Comparison of ENCODE assay signal across 7 cellular contexts in the genomic region with DNA sequence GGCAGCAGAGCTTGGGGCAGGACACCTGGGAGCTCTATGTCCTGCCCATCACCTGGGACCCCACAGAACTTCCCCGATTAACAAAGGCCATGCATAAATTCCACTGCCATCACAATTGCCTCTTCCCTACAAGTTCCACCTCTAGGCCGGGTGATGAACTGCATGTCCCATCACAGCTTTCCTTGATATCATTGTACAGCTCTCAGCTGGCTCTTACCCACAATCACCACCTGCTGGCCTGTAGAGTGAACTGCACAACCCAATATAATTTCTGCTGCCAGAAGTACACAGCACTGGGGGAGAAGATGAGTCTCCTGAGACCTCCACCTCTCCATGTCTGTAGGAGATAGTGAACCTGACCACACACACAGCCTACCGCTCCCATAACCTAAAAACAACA.
DNase-seq lines count a peak whose midpoint lies in the region; ATAC-seq and TF ChIP-seq lines count a peak whose summit lies in the region.

No MANE protein-coding gene starts in this region.

- H3K79me1 ChIP-seq in trophoblast cell (ENCODE audit: low read length), result no peaks in the 10 kb centered on the region

- H3K36me3 ChIP-seq in trophoblast cell (ENCODE audit: control insufficient read depth in 1 of 2, insufficient read depth in 2 of 2, low read length in 2 of 2), result no peaks in the 10 kb centered on the region

- WGBS in trophoblast cell (ENCODE audit: extremely low coverage, insufficient coverage, insufficient read length), result no CpG with 5 or more reads among the region's 3 CpGs

- no peak overlapping the region for H4K8ac ChIP-seq in trophoblast cell (ENCODE audit: low read depth, low read length)

- H3K14ac ChIP-seq in trophoblast cell (ENCODE audit: low read length), result no peak overlapping the region

- H4K91ac ChIP-seq in trophoblast cell (ENCODE audit: low read depth, low read length), result no peak overlapping the region

- H3K4me1 ChIP-seq in trophoblast cell (ENCODE audit: control insufficient read depth in 1 of 2, insufficient read depth in 2 of 2, low read length in 2 of 2), result no peaks in the 10 kb centered on the region

- H2AFZ ChIP-seq in trophoblast cell (ENCODE audit: insufficient read depth, low read length, poor library complexity), result no peak overlapping the region

- DNase-seq in HT-29 (ENCODE audit: low spot score) (peak; percentile 45), astrocyte of the cerebellum (ENCODE audit: low read depth) (no peak), trophoblast cell (peak; percentile 33 to 72), CD14-positive monocyte (ENCODE audit: low spot score) (no peak), NCI-H510A treated with DMSO at 0.1 percent for 48 hours (lab: John Stamatoyannopoulos, UW) (no peak)

- no peak overlapping the region for H3K18ac ChIP-seq in trophoblast cell (ENCODE audit: low read length)

- no peak overlapping the region for H3K9ac ChIP-seq in trophoblast cell (ENCODE audit: low read length)

- no peak overlapping the region for H3K4me3 ChIP-seq in astrocyte of the cerebellum (ENCODE audit: low read depth, low read length)
- no peak overlapping the region for H3K4me3 ChIP-seq in trophoblast cell (ENCODE audit: low read depth, low read length)

- H3K23ac ChIP-seq in trophoblast cell (ENCODE audit: low read length), result no peak overlapping the region

- no peaks in the 10 kb centered on the region for H3K79me2 ChIP-seq in trophoblast cell (ENCODE audit: control insufficient read depth, insufficient read depth, low read length, poor library complexity)

- TF ChIP-seq CTCF in astrocyte of the cerebellum (IDR thresholded peaks at IDR 0.05; ENCODE audit: low read depth, low read length, missing control alignments) (peak; percentile 31), CD14-positive monocyte (IDR thresholded peaks at IDR 0.05) (no peak)

- peaks cover 0 to 2% (median 0%) of the 10 kb centered on the region in 3 donors for H3K27me3 Mint-ChIP-seq in CD14-positive monocyte (ENCODE audit: low read depth in 3 of 3)

- H3K27ac Mint-ChIP-seq in CD14-positive monocyte, result no peak overlapping the region

- intact Hi-C loops in CD14-positive monocyte (cut with micrococcal nuclease), result no loop called here

- in situ Hi-C loops in astrocyte of the cerebellum (cut with HindIII; ENCODE audit: low sequenced_read_pairs), result no loop called here

- no peak overlapping the region for H2BK5ac ChIP-seq in trophoblast cell (ENCODE audit: low read depth, low read length, poor library complexity)

- H3K4me3 Mint-ChIP-seq in CD14-positive monocyte, result no peak overlapping the region

- H2AK5ac ChIP-seq in trophoblast cell (ENCODE audit: low read length), result no peak overlapping the region

- H3K27ac ChIP-seq in trophoblast cell (ENCODE audit: low read depth, low read length), result no peak overlapping the region

- no peak overlapping the region for H2BK12ac ChIP-seq in trophoblast cell (ENCODE audit: low read length)

- peak; percentile 100 for ATAC-seq in GM18511 (IDR thresholded peaks at IDR 0.05; ENCODE audit: unreplicated experiment)
- peak; percentile 99 for ATAC-seq in GM21786 (IDR thresholded peaks at IDR 0.05; ENCODE audit: unreplicated experiment)

- no peak overlapping the region for H2BK120ac ChIP-seq in trophoblast cell (ENCODE audit: insufficient read depth, low read length, poor library complexity)

- peaks cover 0 to 9% (median 5%) of the 10 kb centered on the region in 7 donors for H3K9me3 Mint-ChIP-seq in CD14-positive monocyte

- no peak overlapping the region for H3K4ac ChIP-seq in trophoblast cell (ENCODE audit: low read depth, low read length)

- H4K12ac ChIP-seq in trophoblast cell (ENCODE audit: low read depth, low read length), result no peak overlapping the region

- no peaks in the 10 kb centered on the region for H3K4me1 Mint-ChIP-seq in CD14-positive monocyte

- H3K9me3 ChIP-seq in trophoblast cell (ENCODE audit: insufficient read depth, low read depth, low read length), result no peaks in the 10 kb centered on the region

- no peaks in the 10 kb centered on the region for H3K27me3 ChIP-seq in trophoblast cell (ENCODE audit: insufficient read depth, low read length)

- H3K36me3 Mint-ChIP-seq in CD14-positive monocyte, result no peaks in the 10 kb centered on the region

- no peak overlapping the region for H3K4me2 ChIP-seq in trophoblast cell (ENCODE audit: low read length)

Comparison
In these comparisons a context has a peak if more than half of its experiments do, and no peak if none do; other contexts are left out.
1. DNase-seq: peak in HT-29 (single experiment) and trophoblast cell (2 of 2); none in astrocyte of the cerebellum (single experiment), CD14-positive monocyte (single experiment) and NCI-H510A treated with DMSO at 0.1 percent for 48 hours (single experiment).